ENCODE assay signal across 17 cellular contexts in genomic region chr17:41628073-41628370, GRCh38. TPM values are rescaled to one million over a fixed set of nuclear protein-coding genes. Genes with fewer than 3 reads are reported as not detected.
"Had no signal": no experiment of that assay in that cellular context is flagged by ENCODE, and none has a peak within 500 bp of the region (broad histone marks: within the 10 kb centered on the region; RNA-seq: fewer than 3 reads in every experiment).

No MANE protein-coding gene starts in this region.

RNA-seq across cellular contexts. Expression of gene KRT17, which starts 3.6 kb away (rescaled TPM):
- total RNA-seq: activated CD4-positive, alpha-beta memory T cell treated with anti-CD3 and anti-CD28 coated beads for 36 hours; activated CD4-positive, alpha-beta T cell treated with anti-CD3 and anti-CD28 coated beads for 36 hours; activated CD4-positive, alpha-beta T cell treated with anti-CD3 and anti-CD28 coated beads, Interleukin-2, amount 10 ng/mL, durations not matched to agents 24 days and 14 days; activated CD8-positive, alpha-beta T cell treated with anti-CD3 and anti-CD28 coated beads, Interleukin-2, amount 10 ng/mL, durations not matched to agents 7 days and 5 days; activated naive CD8-positive, alpha-beta T cell treated with anti-CD3 and anti-CD28 coated beads, Interleukin-2, amount 10 ng/mL, durations not matched to agents 7 days and 5 days; activated T-helper 1 cell treated with anti-CD3 and anti-CD28 coated beads, Interleukin-12 subunit alpha, Interleukin-12 subunit beta, Interleukin-2, Interleukin-4 antibody, amounts not matched to agents 30 ng/mL and 10 ng/mL and 1 ng/mL, durations not matched to agents 14 hours and 24 hours and 36 hours; activated T-helper 2 cell treated with anti-CD3 and anti-CD28 coated beads, Interferon-gamma antibody, Interleukin-2, Interleukin-4, amounts not matched to agents 10 μg/mL and 5 μg/mL and 100 μg/mL, durations not matched to agents 14 hours and 24 hours and 36 hours; cardiac septum; endodermal cell had no signal

RNA-seq across cellular contexts. Expression of gene KRT16, which starts 15.5 kb away (rescaled TPM):
- total RNA-seq: activated CD4-positive, alpha-beta memory T cell treated with anti-CD3 and anti-CD28 coated beads for 36 hours; activated CD4-positive, alpha-beta T cell treated with anti-CD3 and anti-CD28 coated beads for 36 hours; activated CD4-positive, alpha-beta T cell treated with anti-CD3 and anti-CD28 coated beads, Interleukin-2, amount 10 ng/mL, durations not matched to agents 24 days and 14 days; activated CD8-positive, alpha-beta memory T cell treated with anti-CD3 and anti-CD28 coated beads for 36 hours; activated CD8-positive, alpha-beta memory T cell treated with anti-CD3 and anti-CD28 coated beads, Interleukin-2, amount 10 ng/mL, durations not matched to agents 7 days and 5 days; activated CD8-positive, alpha-beta T cell treated with anti-CD3 and anti-CD28 coated beads, Interleukin-2, amount 10 ng/mL, durations not matched to agents 7 days and 5 days; activated naive CD4-positive, alpha-beta T cell treated with anti-CD3 and anti-CD28 coated beads, Interleukin-2, amount 50 U/mL, for 72 hours; activated naive CD8-positive, alpha-beta T cell treated with anti-CD3 and anti-CD28 coated beads, Interleukin-2, amount 10 ng/mL, durations not matched to agents 7 days and 5 days; activated T-helper 1 cell treated with anti-CD3 and anti-CD28 coated beads, Interleukin-12 subunit alpha, Interleukin-12 subunit beta, Interleukin-2, Interleukin-4 antibody, amounts not matched to agents 30 ng/mL and 10 ng/mL and 1 ng/mL, durations not matched to agents 14 hours and 24 hours and 36 hours; activated T-helper 2 cell treated with anti-CD3 and anti-CD28 coated beads, Interferon-gamma antibody, Interleukin-2, Interleukin-4, amounts not matched to agents 10 μg/mL and 5 μg/mL and 100 μg/mL, durations not matched to agents 14 hours and 24 hours and 36 hours; cardiac septum; cerebellum; endodermal cell; T-helper 1 cell treated with Interleukin-12 subunit alpha and Interleukin-12 subunit beta and Interleukin-4 antibody, amounts not matched to agents 30 ng/mL and 1 ng/mL, for 36 hours had no signal

RNA-seq across cellular contexts. Expression of gene KRT14, which starts 41.3 kb away (rescaled TPM):
- total RNA-seq: activated CD4-positive, alpha-beta memory T cell treated with anti-CD3 and anti-CD28 coated beads for 36 hours; activated CD4-positive, alpha-beta T cell treated with anti-CD3 and anti-CD28 coated beads for 36 hours; activated CD4-positive, alpha-beta T cell treated with anti-CD3 and anti-CD28 coated beads, Interleukin-2, amount 10 ng/mL, durations not matched to agents 24 days and 14 days; activated CD8-positive, alpha-beta memory T cell treated with anti-CD3 and anti-CD28 coated beads for 36 hours; activated CD8-positive, alpha-beta memory T cell treated with anti-CD3 and anti-CD28 coated beads, Interleukin-2, amount 10 ng/mL, durations not matched to agents 7 days and 5 days; activated CD8-positive, alpha-beta T cell treated with anti-CD3 and anti-CD28 coated beads, Interleukin-2, amount 10 ng/mL, durations not matched to agents 7 days and 5 days; activated naive CD4-positive, alpha-beta T cell treated with anti-CD3 and anti-CD28 coated beads, Interleukin-2, amount 50 U/mL, for 72 hours; activated naive CD8-positive, alpha-beta T cell treated with anti-CD3 and anti-CD28 coated beads, Interleukin-2, amount 10 ng/mL, durations not matched to agents 7 days and 5 days; activated T-helper 1 cell treated with anti-CD3 and anti-CD28 coated beads, Interleukin-12 subunit alpha, Interleukin-12 subunit beta, Interleukin-2, Interleukin-4 antibody, amounts not matched to agents 30 ng/mL and 10 ng/mL and 1 ng/mL, durations not matched to agents 14 hours and 24 hours and 36 hours; activated T-helper 2 cell treated with anti-CD3 and anti-CD28 coated beads, Interferon-gamma antibody, Interleukin-2, Interleukin-4, amounts not matched to agents 10 μg/mL and 5 μg/mL and 100 μg/mL, durations not matched to agents 14 hours and 24 hours and 36 hours; cardiac septum; cerebellum; dorsolateral prefrontal cortex; endodermal cell; T-helper 1 cell treated with Interleukin-12 subunit alpha and Interleukin-12 subunit beta and Interleukin-4 antibody, amounts not matched to agents 30 ng/mL and 1 ng/mL, for 36 hours had no signal

RNA-seq across cellular contexts. Expression of gene KRT9, which starts 56.2 kb away (rescaled TPM):
- total RNA-seq: activated CD4-positive, alpha-beta memory T cell treated with anti-CD3 and anti-CD28 coated beads for 36 hours; activated CD4-positive, alpha-beta T cell treated with anti-CD3 and anti-CD28 coated beads for 36 hours; activated CD4-positive, alpha-beta T cell treated with anti-CD3 and anti-CD28 coated beads, Interleukin-2, amount 10 ng/mL, durations not matched to agents 24 days and 14 days; activated CD8-positive, alpha-beta memory T cell treated with anti-CD3 and anti-CD28 coated beads for 36 hours; activated CD8-positive, alpha-beta memory T cell treated with anti-CD3 and anti-CD28 coated beads, Interleukin-2, amount 10 ng/mL, durations not matched to agents 7 days and 5 days; activated CD8-positive, alpha-beta T cell treated with anti-CD3 and anti-CD28 coated beads, Interleukin-2, amount 10 ng/mL, durations not matched to agents 7 days and 5 days; activated naive CD4-positive, alpha-beta T cell treated with anti-CD3 and anti-CD28 coated beads, Interleukin-2, amount 50 U/mL, for 72 hours; activated naive CD8-positive, alpha-beta T cell treated with anti-CD3 and anti-CD28 coated beads, Interleukin-2, amount 10 ng/mL, durations not matched to agents 7 days and 5 days; activated T-helper 1 cell treated with anti-CD3 and anti-CD28 coated beads, Interleukin-12 subunit alpha, Interleukin-12 subunit beta, Interleukin-2, Interleukin-4 antibody, amounts not matched to agents 30 ng/mL and 10 ng/mL and 1 ng/mL, durations not matched to agents 14 hours and 24 hours and 36 hours; activated T-helper 2 cell treated with anti-CD3 and anti-CD28 coated beads, Interferon-gamma antibody, Interleukin-2, Interleukin-4, amounts not matched to agents 10 μg/mL and 5 μg/mL and 100 μg/mL, durations not matched to agents 14 hours and 24 hours and 36 hours; cardiac septum; cerebellum; endodermal cell; esophagus muscularis mucosa; gastroesophageal sphincter; T-helper 1 cell treated with Interleukin-12 subunit alpha and Interleukin-12 subunit beta and Interleukin-4 antibody, amounts not matched to agents 30 ng/mL and 1 ng/mL, for 36 hours had no signal
